Comparison of ENCODE assay signal across 24 cellular contexts in genomic region chr19:9932835-9933234, GRCh38.
"Had no signal": no experiment of that assay in that cellular context is flagged by ENCODE, and none has a peak within 500 bp of the region (broad histone marks: within the 10 kb centered on the region; RNA-seq: fewer than 3 reads in every experiment).

No MANE protein-coding gene starts in this region.

- H3K4me3 ChIP-seq: esophagus squamous epithelium, lung, smooth muscle cell, suprapubic skin, transverse colon, upper lobe of right lung, vagina had no signal

- H3K27ac ChIP-seq: esophagus squamous epithelium, parathyroid adenoma, suprapubic skin, transverse colon, upper lobe of right lung, vagina had no signal

- H2AFZ ChIP-seq: parathyroid adenoma had no signal

- H3K27me3 ChIP-seq: vagina had no signal

- H3K4me3 Mint-ChIP-seq: effector memory CD8-positive, alpha-beta T cell; memory B cell; natural killer cell; stimulated activated naive CD8-positive, alpha-beta T cell treated with anti-CD3 and anti-CD28 coated beads, Interleukin-15, amount 100 ng/mL, for 72 hours had no signal

- ATAC-seq: effector memory CD8-positive, alpha-beta T cell; left lobe of liver; natural killer cell; sciatic nerve; stimulated activated naive CD8-positive, alpha-beta T cell treated with anti-CD3 and anti-CD28 coated beads, Interleukin-15, amount 100 ng/mL, for 72 hours; upper lobe of right lung had no signal

- H3K27ac Mint-ChIP-seq: effector memory CD8-positive, alpha-beta T cell; memory B cell; natural killer cell; progenitor cell of endocrine pancreas; stimulated activated naive CD8-positive, alpha-beta T cell treated with anti-CD3 and anti-CD28 coated beads, Interleukin-15, amount 100 ng/mL, for 72 hours had no signal

- DNase-seq: cortex of kidney; effector memory CD8-positive, alpha-beta T cell; erythroblast; esophagus squamous epithelium; foreskin melanocyte; natural killer cell; occipital lobe; stimulated activated CD4-positive, alpha-beta T cell treated with anti-CD3 and anti-CD28 coated beads, Interleukin-12 subunit alpha, Interleukin-12 subunit beta, amount 100 ng/mL, for 4 hours; stimulated activated CD4-positive, alpha-beta T cell treated with anti-CD3 and anti-CD28 coated beads, Interleukin-1b, Interleukin-23, amount 100 ng/mL, for 48 hours; stimulated activated CD4-positive, alpha-beta T cell treated with anti-CD3 and anti-CD28 coated beads, Interleukin-4, amount 100 ng/mL, for 1 hour; stimulated activated CD8-positive, alpha-beta memory T cell treated with anti-CD3 and anti-CD28 coated beads, Interleukin-4, amount 100 ng/mL, for 48 hours; stimulated activated naive CD4-positive, alpha-beta T cell; stimulated activated naive CD8-positive, alpha-beta T cell treated with anti-CD3 and anti-CD28 coated beads, Interleukin-15, amount 100 ng/mL, for 72 hours; transverse colon; upper lobe of right lung had no signal

- H3K9me3 Mint-ChIP-seq: effector memory CD8-positive, alpha-beta T cell; natural killer cell; stimulated activated naive CD8-positive, alpha-beta T cell treated with anti-CD3 and anti-CD28 coated beads, Interleukin-15, amount 100 ng/mL, for 72 hours had no signal

- H3K9ac ChIP-seq: parathyroid adenoma had no signal

- H3K4me2 ChIP-seq: smooth muscle cell had no signal

- H3K36me3 Mint-ChIP-seq: memory B cell, natural killer cell had no signal

- H3K36me3 ChIP-seq: esophagus squamous epithelium, suprapubic skin, transverse colon, upper lobe of right lung, vagina had no signal

- H3K9me3 ChIP-seq: esophagus squamous epithelium, suprapubic skin, transverse colon, upper lobe of right lung, vagina had no signal
